In genomic region chr9:108552459-108553040, GRCh38 we compare ENCODE assay signal across 11 cellular contexts.
A peak's percentile ranks its signal among the peaks of the same experiment; 100 is the strongest.
DNase-seq lines count a peak whose midpoint lies in the region; ATAC-seq and TF ChIP-seq lines count a peak whose summit lies in the region.
"Had no signal": no experiment of that assay in that cellular context is flagged by ENCODE, and none has a peak within 500 bp of the region (broad histone marks: within the 10 kb centered on the region; RNA-seq: fewer than 3 reads in every experiment).

No MANE protein-coding gene starts in this region.

- no peaks in the 10 kb centered on the region for H3K36me3 ChIP-seq in aorta (ENCODE audit: control insufficient read depth in 1 of 2, insufficient read depth in 2 of 2, low read length in 1 of 2)

- peak; percentile 24 for DNase-seq in H4 (ENCODE audit: low spot score)
- DNase-seq in NCI-H2029 (lab: John Stamatoyannopoulos, UW): peak; percentile 48
- peak; percentile 75 for DNase-seq in epithelial cell of proximal tubule (ENCODE audit: low read depth)
- peak; percentile 26 for DNase-seq in retinal pigment epithelial cell (ENCODE audit: low read depth)
- DNase-seq in SHP77 treated with DMSO at 0.1 percent for 48 hours (lab: John Stamatoyannopoulos, UW): no peak
- no peak for DNase-seq in aorta
- DNase-seq in DMS 273 (lab: John Stamatoyannopoulos, UW; ENCODE audit: unreplicated experiment): no peak
- DNase-seq: activated CD4-positive, alpha-beta T cell treated with anti-CD3 and anti-CD28 coated beads for 48 hours; NCI-H1694 had no signal

- H3K27ac ChIP-seq in aorta (ENCODE audit: low read depth in 1 of 2, low read length in 2 of 2): no peak overlapping the region

- intact Hi-C loops in aorta (cut with DNase I): no loop called here

- ATAC-seq in HG03108 (IDR thresholded peaks at IDR 0.05; ENCODE audit: unreplicated experiment) (no peak), aorta (ENCODE audit: low FRiP score) (no peak)
- ATAC-seq: activated T-helper 17 cell treated with anti-CD3 and anti-CD28 coated beads, Interleukin-2, amount 50 U/mL, for 72 hours had no signal

- WGBS in aorta, 2 donors: 68 to 72% methylated on average over 7 of the region's 7 CpGs

- H3K9me3 ChIP-seq in aorta (ENCODE audit: control insufficient read depth, low read length): no peaks in the 10 kb centered on the region

- no peaks in the 10 kb centered on the region for H3K27me3 ChIP-seq in aorta (ENCODE audit: control insufficient read depth in 1 of 2, insufficient read depth in 2 of 2, low read length in 1 of 2)

- no peaks in the 10 kb centered on the region for H3K4me1 ChIP-seq in aorta (ENCODE audit: control insufficient read depth in 1 of 2, insufficient read depth in 2 of 2, low read length in 2 of 2)

- TF ChIP-seq CTCF in epithelial cell of proximal tubule (conservative IDR thresholded peaks at IDR 0.05; ENCODE audit: low read depth, low read length): no peak
- TF ChIP-seq CTCF in retinal pigment epithelial cell (conservative IDR thresholded peaks at IDR 0.05; ENCODE audit: low read depth, low read length): no peak

- no peak overlapping the region for H3K4me3 ChIP-seq in epithelial cell of proximal tubule (ENCODE audit: low read depth, low read length)
- no peak overlapping the region for H3K4me3 ChIP-seq in retinal pigment epithelial cell (ENCODE audit: low read length)
- no peak overlapping the region for H3K4me3 ChIP-seq in aorta (ENCODE audit: low read length in 2 of 2)

Comparison
In these comparisons a context has a peak if more than half of its experiments do, and no peak if none do; other contexts are left out.
1. DNase-seq: peak in H4 (single experiment), NCI-H2029 (single experiment), epithelial cell of proximal tubule (single experiment) and retinal pigment epithelial cell (single experiment); none in SHP77 treated with DMSO at 0.1 percent for 48 hours (single experiment), aorta (0 of 2) and DMS 273 (single experiment).